8 cellular contexts compared by ENCODE assay signal in genomic region chr6:26511039-26511438, GRCh38. TPM values are rescaled to one million over a fixed set of nuclear protein-coding genes. Genes with fewer than 3 reads are reported as not detected.
"Had no signal": no experiment of that assay in that cellular context is flagged by ENCODE, and none has a peak within 500 bp of the region (broad histone marks: within the 10 kb centered on the region; RNA-seq: fewer than 3 reads in every experiment).

No MANE protein-coding gene starts in this region.

RNA-seq across cellular contexts. Expression of gene BTN1A1, which starts 10.9 kb away (rescaled TPM):
- total RNA-seq: activated CD4-positive, alpha-beta memory T cell treated with anti-CD3 and anti-CD28 coated beads, Interleukin-2, amount 10 ng/mL, durations not matched to agents 7 days and 5 days; activated CD4-positive, alpha-beta T cell treated with anti-CD3 and anti-CD28 coated beads for 36 hours; astrocyte; cardiac septum; MCF 10A; Right ventricle myocardium superior; T-helper 2 cell treated with Interferon-gamma antibody and Interleukin-4, amounts not matched to agents 100 ng/mL and 5 ng/mL, for 36 hours had no signal
- polyA plus RNA-seq: SK-N-SH had no signal
